In genomic region chr11:73389902-73390301, GRCh38 we compare ENCODE assay signal across 19 cellular contexts. TPM values are rescaled to one million over a fixed set of nuclear protein-coding genes. Genes with fewer than 3 reads are reported as not detected.
A peak's percentile ranks its signal among the peaks of the same experiment; 100 is the strongest.
DNase-seq lines count a peak whose midpoint lies in the region; ATAC-seq and TF ChIP-seq lines count a peak whose summit lies in the region.
"Had no signal": no experiment of that assay in that cellular context is flagged by ENCODE, and none has a peak within 500 bp of the region (broad histone marks: within the 10 kb centered on the region; RNA-seq: fewer than 3 reads in every experiment).

No MANE protein-coding gene starts in this region.

- DNase-seq in A673 (ENCODE audit: low spot score), result peak; percentile 50
- no peak for DNase-seq in activated B cell treated with CpG ODN at 0.5 μM for 24 hours
- DNase-seq in naive thymus-derived CD4-positive, alpha-beta T cell, result no peak
- no peak for DNase-seq in dermis blood vessel endothelial cell
- DNase-seq in hepatic stellate cell (ENCODE audit: low spot score), result no peak
- no peak for DNase-seq in activated CD8-positive, alpha-beta T cell treated with anti-CD3 and anti-CD28 coated beads, Interleukin-2, amount 10 ng/mL, durations not matched to agents 7 days and 5 days
- DNase-seq: activated CD4-positive, alpha-beta T cell treated with anti-CD3 and anti-CD28 coated beads, Interleukin-2, amount 50 U/mL, for 48 hours; activated T-cell treated with anti-CD3 and anti-CD28 coated beads, Interleukin-2, amount 50 U/mL, for 48 hours; BE2C; KBM-7; left lung; NCI-H2029; NCI-H526; stimulated activated CD4-positive, alpha-beta T cell treated with anti-CD3 and anti-CD28 coated beads, Interleukin-2, amount 100 ng/mL, for 48 hours had no signal

- H3K9me3 ChIP-seq in A673 (ENCODE audit: low read depth, low read length, poor library complexity, severe bottlenecking), result no peaks in the 10 kb centered on the region
- no peaks in the 10 kb centered on the region for H3K9me3 ChIP-seq in BLaER1 treated with 17β-estradiol and CSF1 and Interleukin-3, amounts not matched to agents 10 nM and 100 nM (replicated peaks in 1 of 11)
- no peaks in the 10 kb centered on the region for H3K9me3 ChIP-seq in naive thymus-derived CD4-positive, alpha-beta T cell (ENCODE audit: control insufficient read depth in 2 of 3, low read length in 3 of 3)
- H3K9me3 ChIP-seq: BE2C, left lung, vagina had no signal

- peak overlapping the region; percentile 89 to 100 (median 97) for H3K4me2 ChIP-seq in BLaER1 treated with 17β-estradiol and CSF1 and Interleukin-3, amounts not matched to agents 10 nM and 100 nM

- H3K27ac ChIP-seq in A673 (ENCODE audit: low read depth, low read length, poor library complexity, severe bottlenecking), result peak overlapping the region; percentile 27
- H3K27ac ChIP-seq in BLaER1 treated with 17β-estradiol and CSF1 and Interleukin-3, amounts not matched to agents 10 nM and 100 nM, result peak overlapping the region in 7 of 11 experiments; percentile 1 to 98 (median 45); a peak in 9 of 22 replicates
- no peak overlapping the region for H3K27ac ChIP-seq in naive thymus-derived CD4-positive, alpha-beta T cell (ENCODE audit: low read depth, low read length)
- H3K27ac ChIP-seq: epithelial cell of prostate, parathyroid adenoma, vagina had no signal

- no peak overlapping the region for H3K4me3 ChIP-seq in A673 (ENCODE audit: low read depth, low read length, poor library complexity, severe bottlenecking)
- peak overlapping the region in 5 of 10 experiments; percentile 38 to 56 (median 42); a peak in 5 of 20 replicates for H3K4me3 ChIP-seq in BLaER1 treated with 17β-estradiol and CSF1 and Interleukin-3, amounts not matched to agents 10 nM and 100 nM
- H3K4me3 ChIP-seq in naive thymus-derived CD4-positive, alpha-beta T cell (ENCODE audit: low read length), result no peak overlapping the region
- H3K4me3 ChIP-seq: left lung, vagina had no signal

- H3K4me3 Mint-ChIP-seq in activated B cell treated with CpG ODN at 0.5 μM for 24 hours, result no peak overlapping the region
- H3K4me3 Mint-ChIP-seq in naive thymus-derived CD4-positive, alpha-beta T cell, result no peak overlapping the region
- no peak overlapping the region for H3K4me3 Mint-ChIP-seq in activated CD8-positive, alpha-beta T cell treated with anti-CD3 and anti-CD28 coated beads, Interleukin-2, amount 10 ng/mL, durations not matched to agents 7 days and 5 days

- H3K27me3 ChIP-seq in A673 (replicated peaks; ENCODE audit: insufficient read depth, low read depth, low read length, poor library complexity), result no peaks in the 10 kb centered on the region
- H3K27me3 ChIP-seq in BLaER1 treated with 17β-estradiol and CSF1 and Interleukin-3, amounts not matched to agents 10 nM and 100 nM, result no peaks in the 10 kb centered on the region
- H3K27me3 ChIP-seq in naive thymus-derived CD4-positive, alpha-beta T cell (ENCODE audit: control insufficient read depth in 2 of 2, insufficient read depth in 2 of 2, low read length in 2 of 2), result no peaks in the 10 kb centered on the region
- H3K27me3 ChIP-seq: BE2C, left lung, vagina had no signal

- peaks cover 62% of the 10 kb centered on the region for H3K4me1 Mint-ChIP-seq in activated B cell treated with CpG ODN at 0.5 μM for 24 hours
- peaks cover 28 to 42% (median 36%) of the 10 kb centered on the region in 7 donors for H3K4me1 Mint-ChIP-seq in naive thymus-derived CD4-positive, alpha-beta T cell
- H3K4me1 Mint-ChIP-seq in activated CD8-positive, alpha-beta T cell treated with anti-CD3 and anti-CD28 coated beads, Interleukin-2, amount 10 ng/mL, durations not matched to agents 7 days and 5 days (ENCODE audit: low read depth), result peaks cover 52% of the 10 kb centered on the region

- no peak for TF ChIP-seq CTCF in A673 (conservative IDR thresholded peaks at IDR 0.05; ENCODE audit: low read depth, low read length)
- no peak for TF ChIP-seq CTCF in activated B cell treated with CpG ODN at 0.5 μM for 24 hours (IDR thresholded peaks at IDR 0.05)

- peaks cover 45% of the 10 kb centered on the region for H3K4me1 ChIP-seq in A673 (ENCODE audit: insufficient read depth, low read length, poor library complexity, severe bottlenecking)
- H3K4me1 ChIP-seq in BLaER1 treated with 17β-estradiol and CSF1 and Interleukin-3, amounts not matched to agents 10 nM and 100 nM, result peaks cover 85 to 89% (median 87%) of the 10 kb centered on the region in 10 experiments
- peaks cover 0 to 19% of the 10 kb centered on the region in 2 donors for H3K4me1 ChIP-seq in naive thymus-derived CD4-positive, alpha-beta T cell (ENCODE audit: control insufficient read depth in 2 of 2, insufficient read depth in 2 of 2, low read length in 2 of 2)
- H3K4me1 ChIP-seq: BE2C, parathyroid adenoma had no signal

- BruUV-seq in A673 (replicated peaks; lab: Mats Ljungman, UMichigan), result no TSS peak

- H3K36me3 ChIP-seq in A673 (ENCODE audit: insufficient read depth, low read length, poor library complexity, severe bottlenecking), result no peaks in the 10 kb centered on the region
- H3K36me3 ChIP-seq in BLaER1 treated with 17β-estradiol and CSF1 and Interleukin-3, amounts not matched to agents 10 nM and 100 nM, result peaks cover 33 to 62% (median 50%) of the 10 kb centered on the region in 11 experiments
- peaks cover 0 to 18% (median 0%) of the 10 kb centered on the region in 3 experiments for H3K36me3 ChIP-seq in naive thymus-derived CD4-positive, alpha-beta T cell (ENCODE audit: control insufficient read depth in 2 of 3, insufficient read depth in 3 of 3, low read length in 3 of 3)
- H3K36me3 ChIP-seq: BE2C, vagina had no signal

- H3K9me3 Mint-ChIP-seq in activated B cell treated with CpG ODN at 0.5 μM for 24 hours, result no peaks in the 10 kb centered on the region
- no peaks in the 10 kb centered on the region for H3K9me3 Mint-ChIP-seq in naive thymus-derived CD4-positive, alpha-beta T cell
- H3K9me3 Mint-ChIP-seq in activated CD8-positive, alpha-beta T cell treated with anti-CD3 and anti-CD28 coated beads, Interleukin-2, amount 10 ng/mL, durations not matched to agents 7 days and 5 days (ENCODE audit: insufficient read depth), result no peaks in the 10 kb centered on the region

- intact Hi-C loops in A673 (cut with micrococcal nuclease; ENCODE audit: unreplicated experiment) (no loop called here), activated B cell treated with CpG ODN at 0.5 μM for 24 hours (cut with micrococcal nuclease) (loop anchor here (5.0 to 10.0 kb wide), 5 partner anchors 103 to 1165 kb away; partner anchors contain the start of gene INPPL1)
- intact Hi-C loops in naive thymus-derived CD4-positive, alpha-beta T cell (cut with micrococcal nuclease), result no loop called here

- H3K9ac ChIP-seq in BLaER1 treated with 17β-estradiol and CSF1 and Interleukin-3, amounts not matched to agents 10 nM and 100 nM, result peak overlapping the region; percentile 7 to 99 (median 78); a peak in 18 of 22 replicates
- H3K9ac ChIP-seq: parathyroid adenoma had no signal

- POLR2A ChIA-PET in A673 (lab: Charles Lee; ENCODE audit: low non-redundant PET), result no interaction called here
- POLR2A ChIA-PET in activated B cell treated with CpG ODN at 0.5 μM for 24 hours (lab: Charles Lee), result interaction anchor here (1.1 to 7.5 kb wide), 4 partner anchors 10 to 24 kb away, joined by 3 to 91 read pairs (median 5); partner anchors contain the start of gene RELT
- POLR2A ChIA-PET in naive thymus-derived CD4-positive, alpha-beta T cell (lab: Charles Lee), result interaction anchor here (0.5 kb wide), 1 partner anchor 24 kb away, joined by 3 read pairs; no protein-coding TSS in a partner anchor
- POLR2A ChIA-PET in activated CD8-positive, alpha-beta T cell treated with anti-CD3 and anti-CD28 coated beads, Interleukin-2, amount 10 ng/mL, durations not matched to agents 7 days and 5 days (lab: Charles Lee), result interaction anchor here (1.7 kb wide), 1 partner anchor 13 kb away, joined by 3 read pairs; no protein-coding TSS in a partner anchor

- H3K27ac Mint-ChIP-seq in activated B cell treated with CpG ODN at 0.5 μM for 24 hours, result peak overlapping the region; percentile 66
- peak overlapping the region in 6 of 9 donors; percentile 11 to 76 (median 48) for H3K27ac Mint-ChIP-seq in naive thymus-derived CD4-positive, alpha-beta T cell
- H3K27ac Mint-ChIP-seq in activated CD8-positive, alpha-beta T cell treated with anti-CD3 and anti-CD28 coated beads, Interleukin-2, amount 10 ng/mL, durations not matched to agents 7 days and 5 days, result no peak overlapping the region

- peaks cover 55% of the 10 kb centered on the region for H3K36me3 Mint-ChIP-seq in activated B cell treated with CpG ODN at 0.5 μM for 24 hours (ENCODE audit: low read depth)
- H3K36me3 Mint-ChIP-seq in naive thymus-derived CD4-positive, alpha-beta T cell, result peaks cover 0 to 6% (median 0%) of the 10 kb centered on the region in 5 donors
- peaks cover 25% of the 10 kb centered on the region for H3K36me3 Mint-ChIP-seq in activated CD8-positive, alpha-beta T cell treated with anti-CD3 and anti-CD28 coated beads, Interleukin-2, amount 10 ng/mL, durations not matched to agents 7 days and 5 days (ENCODE audit: low read depth)

- peaks cover 63 to 100% (median 77%) of the 10 kb centered on the region in 11 experiments for H4K20me1 ChIP-seq in BLaER1 treated with 17β-estradiol and CSF1 and Interleukin-3, amounts not matched to agents 10 nM and 100 nM

- H3K27me3 Mint-ChIP-seq in activated B cell treated with CpG ODN at 0.5 μM for 24 hours, result no peaks in the 10 kb centered on the region
- H3K27me3 Mint-ChIP-seq in naive thymus-derived CD4-positive, alpha-beta T cell, result no peaks in the 10 kb centered on the region
- no peaks in the 10 kb centered on the region for H3K27me3 Mint-ChIP-seq in activated CD8-positive, alpha-beta T cell treated with anti-CD3 and anti-CD28 coated beads, Interleukin-2, amount 10 ng/mL, durations not matched to agents 7 days and 5 days (ENCODE audit: low read depth)

- no peak for ATAC-seq in activated B cell treated with CpG ODN at 0.5 μM for 24 hours (ENCODE audit: low read depth)
- no peak for ATAC-seq in naive thymus-derived CD4-positive, alpha-beta T cell
- ATAC-seq in activated CD8-positive, alpha-beta T cell treated with anti-CD3 and anti-CD28 coated beads, Interleukin-2, amount 10 ng/mL, durations not matched to agents 7 days and 5 days, result no peak
- ATAC-seq: left lung, SK-N-SH treated with all-trans-retinoic acid at 6 μM for 48 hours had no signal

- CTCF ChIA-PET in A673 (lab: Charles Lee), result no interaction called here
- CTCF ChIA-PET in activated B cell treated with CpG ODN at 0.5 μM for 24 hours (lab: Charles Lee), result interaction anchor here (0.5 to 5.1 kb wide), 4 partner anchors 17 to 940 kb away, joined by 3 to 31 read pairs (median 4); no protein-coding TSS in a partner anchor
- CTCF ChIA-PET in naive thymus-derived CD4-positive, alpha-beta T cell (lab: Charles Lee), result interaction anchor here (0.5 to 16.0 kb wide), 4 partner anchors 8 to 294 kb away, joined by 3 to 205 read pairs (median 3); no protein-coding TSS in a partner anchor
- CTCF ChIA-PET in activated CD8-positive, alpha-beta T cell treated with anti-CD3 and anti-CD28 coated beads, Interleukin-2, amount 10 ng/mL, durations not matched to agents 7 days and 5 days (lab: Charles Lee), result interaction anchor here (1.4 to 9.1 kb wide), 2 partner anchors 38 to 40 kb away, joined by 3 to 75 read pairs; no protein-coding TSS in a partner anchor

RNA-seq across cellular contexts. Expression of gene RELT, which starts 13.7 kb away (rescaled TPM):
- total RNA-seq in A673 (2021), result 16.2 and 20.9 TPM in 2 replicates
- total RNA-seq in activated B cell treated with CpG ODN at 0.5 μM for 24 hours, result 81.8 and 90.1 TPM in 2 replicates
- total RNA-seq in naive thymus-derived CD4-positive, alpha-beta T cell, result 100 to 1,000 TPM in 2 of 5 experiments, 10 to 100 TPM in 3; 11.9 to 275 (median 28.4) TPM
- polyA plus RNA-seq in naive thymus-derived CD4-positive, alpha-beta T cell, result 1 to 10 TPM; 2.0 to 6.4 TPM
- total RNA-seq in dermis blood vessel endothelial cell, result 6.7 and 7.8 TPM in 2 replicates
- 10 to 100 TPM; 28.6 to 33.2 TPM for total RNA-seq in activated CD8-positive, alpha-beta T cell treated with anti-CD3 and anti-CD28 coated beads, Interleukin-2, amount 10 ng/mL, durations not matched to agents 7 days and 5 days
